9 cellular contexts compared by ENCODE assay signal in the genomic region with DNA sequence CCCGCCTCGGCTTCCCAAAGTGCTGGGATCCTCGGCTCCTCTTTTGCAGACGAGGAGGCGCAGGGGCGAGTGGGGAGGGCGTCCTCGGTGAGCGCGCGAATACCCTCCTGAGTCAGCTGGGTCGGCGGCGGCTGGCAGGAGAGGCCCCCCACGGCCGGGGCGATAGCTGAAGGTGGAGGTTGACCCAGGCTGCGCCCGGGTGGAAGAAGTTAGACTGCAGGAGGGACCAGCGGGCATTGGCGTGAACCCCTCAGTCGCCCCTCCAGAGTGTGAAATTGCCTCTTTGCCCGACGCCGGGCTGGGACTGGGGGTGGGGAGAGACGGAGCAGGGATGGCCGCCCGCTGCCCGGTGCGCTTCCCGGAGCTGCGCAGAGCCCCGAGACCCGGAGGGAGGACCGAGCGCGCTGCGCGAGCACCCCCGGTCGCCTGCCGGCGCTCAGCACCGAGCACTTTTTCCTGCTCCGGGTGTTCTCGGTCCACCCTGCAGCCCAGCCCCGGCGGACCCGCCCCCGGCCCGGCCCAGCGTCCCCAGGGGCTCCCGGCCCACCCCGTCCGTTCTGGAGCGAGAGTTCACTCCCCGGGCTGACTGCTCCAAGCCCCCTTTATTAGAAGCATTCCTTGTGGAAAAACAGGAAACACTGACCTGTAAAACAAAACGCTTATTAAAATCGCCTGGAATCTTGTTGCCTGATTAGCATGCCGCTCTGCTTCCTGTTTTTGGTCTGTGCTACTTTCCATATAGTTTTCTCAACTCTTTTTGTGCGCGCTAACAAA. TPM values are rescaled to one million over a fixed set of nuclear protein-coding genes. Genes with fewer than 3 reads are reported as not detected.
DNase-seq lines count a peak whose midpoint lies in the region; ATAC-seq and TF ChIP-seq lines count a peak whose summit lies in the region.
"Had no signal": no experiment of that assay in that cellular context is flagged by ENCODE, and none has a peak within 500 bp of the region (broad histone marks: within the 10 kb centered on the region; RNA-seq: fewer than 3 reads in every experiment).

No MANE protein-coding gene starts in this region.

- H3K36me3 ChIP-seq in endodermal cell (ENCODE audit: control insufficient read depth, insufficient read depth, low read length) (no peaks in the 10 kb centered on the region), upper lobe of right lung (no peaks in the 10 kb centered on the region)

- H3K9me3 Mint-ChIP-seq in endodermal cell (peaks cover 6% of the 10 kb centered on the region), mesothelial cell of epicardium (no peaks in the 10 kb centered on the region)

- ATAC-seq in T-helper 17 cell (peak; percentile 30), upper lobe of right lung (peak; percentile 83)

- H3K27ac ChIP-seq in endodermal cell (ENCODE audit: low read depth, low read length) (no peak overlapping the region), upper lobe of right lung (peak overlapping the region; percentile 51)
- H3K27ac ChIP-seq: 22Rv1 had no signal

- H3K27me3 ChIP-seq in endodermal cell (ENCODE audit: control insufficient read depth, insufficient read depth, low read length, poor library complexity, severe bottlenecking) (peaks cover 14% of the 10 kb centered on the region), upper lobe of right lung (peaks cover 10% of the 10 kb centered on the region)

- DNase-seq in DMS 273 (lab: John Stamatoyannopoulos, UW; ENCODE audit: unreplicated experiment) (peak; percentile 69), DMS 273 treated with DMSO at 0.1 percent for 48 hours (lab: John Stamatoyannopoulos, UW) (no peak), T-helper 17 cell (no peak), endodermal cell (peak; percentile 86), mesothelial cell of epicardium (ENCODE audit: low spot score in 2 of 2, unreplicated experiment in 2 of 2) (peak in 1 of 2 experiments; percentile 57), upper lobe of right lung (peak; percentile 70), NCI-H2081 treated with DMSO at 0.1 percent for 48 hours (lab: John Stamatoyannopoulos, UW) (no peak), SW480 (ENCODE audit: low spot score) (no peak)

- H3K4me3 ChIP-seq in endodermal cell (ENCODE audit: low read length) (peak overlapping the region; percentile 72), upper lobe of right lung (peak overlapping the region; percentile 59)

- 11 to 14% methylated on average over 34 to 62 of the region's 62 CpGs for WGBS in endodermal cell (ENCODE audit: insufficient coverage in 1 of 2, insufficient read length in 1 of 2), 2 experiments

- intact Hi-C loops in upper lobe of right lung (cut with DNase I), result no loop called here

- no peaks in the 10 kb centered on the region for H3K9me3 ChIP-seq in T-helper 17 cell (ENCODE audit: control insufficient read depth, low read length, poor library complexity, severe bottlenecking)
- peaks cover 5% of the 10 kb centered on the region for H3K9me3 ChIP-seq in endodermal cell (ENCODE audit: control insufficient read depth, low read length)
- no peaks in the 10 kb centered on the region for H3K9me3 ChIP-seq in upper lobe of right lung

- H3K4me1 Mint-ChIP-seq in T-helper 17 cell, result peaks cover 6% of the 10 kb centered on the region
- H3K4me1 Mint-ChIP-seq in endodermal cell, result no peaks in the 10 kb centered on the region
- H3K4me1 Mint-ChIP-seq in mesothelial cell of epicardium, result peaks cover 17% of the 10 kb centered on the region

- H3K4me3 Mint-ChIP-seq in T-helper 17 cell, result peak overlapping the region; percentile 78
- peak overlapping the region; percentile 67 for H3K4me3 Mint-ChIP-seq in endodermal cell
- peak overlapping the region; percentile 61 for H3K4me3 Mint-ChIP-seq in mesothelial cell of epicardium

- H3K27ac Mint-ChIP-seq in T-helper 17 cell, result no peak overlapping the region
- no peak overlapping the region for H3K27ac Mint-ChIP-seq in endodermal cell
- peak overlapping the region; percentile 43 for H3K27ac Mint-ChIP-seq in mesothelial cell of epicardium

- H3K9ac ChIP-seq in endodermal cell (ENCODE audit: extremely low read depth, low read length, poor library complexity, severe bottlenecking), result no peak overlapping the region

- H3K36me3 Mint-ChIP-seq in T-helper 17 cell (ENCODE audit: low read depth) (no peaks in the 10 kb centered on the region), endodermal cell (ENCODE audit: low read depth) (peaks cover 4% of the 10 kb centered on the region), mesothelial cell of epicardium (no peaks in the 10 kb centered on the region)

- H3K4me1 ChIP-seq in endodermal cell (ENCODE audit: control insufficient read depth, insufficient read depth, low read length) (no peaks in the 10 kb centered on the region), upper lobe of right lung (peaks cover 6% of the 10 kb centered on the region)

- peaks cover 19% of the 10 kb centered on the region for H3K27me3 Mint-ChIP-seq in T-helper 17 cell
- peaks cover 12% of the 10 kb centered on the region for H3K27me3 Mint-ChIP-seq in endodermal cell (ENCODE audit: insufficient read depth)
- H3K27me3 Mint-ChIP-seq in mesothelial cell of epicardium (ENCODE audit: low read depth), result peaks cover 34% of the 10 kb centered on the region

- peak; percentile 36 for TF ChIP-seq CTCF in endodermal cell (conservative IDR thresholded peaks at IDR 0.05)
- TF ChIP-seq CTCF in mesothelial cell of epicardium (IDR thresholded peaks at IDR 0.05; ENCODE audit: unreplicated experiment), result no peak
- no peak for TF ChIP-seq CTCF in upper lobe of right lung (IDR thresholded peaks at IDR 0.05)

RNA-seq across cellular contexts. Expression of a gene that starts 13.7 kb away (rescaled TPM):
- total RNA-seq in T-helper 17 cell, result 10 to 100 TPM; 29.5 to 33.3 TPM
- total RNA-seq in endodermal cell, result 1 to 10 TPM; 3.3 to 7.3 TPM
- polyA plus RNA-seq in endodermal cell (2013, experiment 1 of 2), result 2.7 TPM
- 1.8 TPM for polyA plus RNA-seq in endodermal cell (2013, experiment 2 of 2)
- total RNA-seq in mesothelial cell of epicardium, result 2.6 to 3.0 TPM (median 2.8 TPM) in 3 replicates
- 76.4 TPM for total RNA-seq in upper lobe of right lung

RNA-seq across cellular contexts. Expression of a gene that starts 48.2 kb away (rescaled TPM):
- total RNA-seq in T-helper 17 cell (10 to 100 TPM; 34.4 to 37.2 TPM), endodermal cell (10 to 100 TPM; 63.8 to 64.9 TPM), mesothelial cell of epicardium (49.4 to 52.8 TPM (median 52.5 TPM) in 3 replicates), upper lobe of right lung (36.3 TPM)
- 58.7 TPM for polyA plus RNA-seq in endodermal cell (2013, experiment 1 of 2)
- 54.7 TPM for polyA plus RNA-seq in endodermal cell (2013, experiment 2 of 2)

RNA-seq across cellular contexts. Expression of a gene that starts 48.3 kb away (rescaled TPM):
- total RNA-seq in T-helper 17 cell (10 to 100 TPM; 27.5 to 28.4 TPM), endodermal cell (10 to 100 TPM; 23.9 to 28.3 TPM), mesothelial cell of epicardium (28.3 to 29.0 TPM (median 28.5 TPM) in 3 replicates), upper lobe of right lung (20.3 TPM)
- polyA plus RNA-seq in endodermal cell (2013, experiment 1 of 2), result 16.2 TPM
- polyA plus RNA-seq in endodermal cell (2013, experiment 2 of 2), result 12.4 TPM

Comparison
In these comparisons a context has a peak if more than half of its experiments do, and no peak if none do; other contexts are left out.
1. DNase-seq: peak in DMS 273 (single experiment), endodermal cell (single experiment) and upper lobe of right lung (single experiment); none in DMS 273 treated with DMSO at 0.1 percent for 48 hours (single experiment), T-helper 17 cell (0 of 3), NCI-H2081 treated with DMSO at 0.1 percent for 48 hours (single experiment) and SW480 (single experiment).
2. Peak in every context shown above with its lines, with median percentiles within 50 percentile points of each other: H3K4me3 Mint-ChIP-seq.